Comparison of ENCODE assay signal across 8 cellular contexts in genomic region chr15:60477991-60478632, GRCh38. TPM values are rescaled to one million over a fixed set of nuclear protein-coding genes. Genes with fewer than 3 reads are reported as not detected.
DNase-seq lines count a peak whose midpoint lies in the region; ATAC-seq and TF ChIP-seq lines count a peak whose summit lies in the region.

No MANE protein-coding gene starts in this region.

- H3K56ac ChIP-seq in IMR-90 (ENCODE audit: extremely low read depth, insufficient read depth, low read length): peak overlapping the region; percentile 93

- peak overlapping the region; percentile 74 for H3K18ac ChIP-seq in IMR-90 (ENCODE audit: low read depth, low read length)

- H2AK9ac ChIP-seq in IMR-90 (replicated peaks; ENCODE audit: low read depth, low read length, poor library complexity): peak overlapping the region; percentile 80

- peak overlapping the region; percentile 90 for H3K14ac ChIP-seq in IMR-90 (replicated peaks; ENCODE audit: low read depth, low read length)

- TSS peak; percentile 62 for BruUV-seq in IMR-90 (replicated peaks; lab: Mats Ljungman, UMichigan)

- peak overlapping the region; percentile 72 for H3K4me3 ChIP-seq in IMR-90 (ENCODE audit: insufficient read depth, low read depth, low read length)
- H3K4me3 ChIP-seq in gastroesophageal sphincter: peak overlapping the region; percentile 50 to 80
- H3K4me3 ChIP-seq in neutrophil (ENCODE audit: low read depth in 1 of 2, low read length in 1 of 2): peak overlapping the region; percentile 78 to 92

- in situ Hi-C loops in IMR-90 (cut with MboI; ENCODE audit: low sequenced_read_pairs): no loop called here

- H3K79me1 ChIP-seq in IMR-90 (ENCODE audit: low read depth in 1 of 2, low read length in 2 of 2): peaks cover 11 to 19% of the 10 kb centered on the region in 2 experiments

- H2BK120ac ChIP-seq in IMR-90 (ENCODE audit: low read depth, low read length): no peak overlapping the region; the same call in none of the 2 replicates

- no peaks in the 10 kb centered on the region; the same call in 1 of the 2 replicates for H3K9me1 ChIP-seq in IMR-90 (ENCODE audit: insufficient read depth, low read length)

- peak; percentile 8; the same call in 1 of the 2 replicates for ATAC-seq in IMR-90 (ENCODE audit: low read depth)
- ATAC-seq in gastroesophageal sphincter: no peak
- ATAC-seq in HG02973 (IDR thresholded peaks at IDR 0.05; ENCODE audit: unreplicated experiment): no peak
- ATAC-seq in HG02852 (IDR thresholded peaks at IDR 0.05; ENCODE audit: unreplicated experiment): no peak
- no peak for ATAC-seq in GM18861 (IDR thresholded peaks at IDR 0.05; ENCODE audit: unreplicated experiment)

- H3K27me3 ChIP-seq in IMR-90 (ENCODE audit: control insufficient read depth, insufficient read depth, low read length): no peaks in the 10 kb centered on the region
- no peaks in the 10 kb centered on the region for H3K27me3 ChIP-seq in gastroesophageal sphincter
- no peaks in the 10 kb centered on the region for H3K27me3 ChIP-seq in neutrophil

- peak overlapping the region; percentile 85 for H2BK5ac ChIP-seq in IMR-90 (ENCODE audit: low read depth, low read length, poor library complexity, severe bottlenecking)

- peak; percentile 68 for DNase-seq in DMS53 (lab: John Stamatoyannopoulos, UW)
- DNase-seq in IMR-90: peak; percentile 49
- peak; percentile 24 to 31 for DNase-seq in activated T-cell treated with anti-CD3 and anti-CD28 coated beads, Interleukin-2, amount 50 U/mL, for 48 hours

- H3K9ac ChIP-seq in IMR-90 (ENCODE audit: low read depth, low read length): peak overlapping the region; percentile 96

- peak overlapping the region; percentile 65 for H2AK5ac ChIP-seq in IMR-90 (ENCODE audit: low read depth, low read length)

- H2AFZ ChIP-seq in IMR-90 (replicated peaks; ENCODE audit: low read length, poor library complexity): peak overlapping the region; percentile 96

- intact Hi-C loops in IMR-90 (cut with micrococcal nuclease): loop anchor here (10.0 kb wide), 1 partner anchor 793 kb away; the partner anchor contains the start of gene BNIP2

- peak overlapping the region; percentile 91 to 92 for H4K8ac ChIP-seq in IMR-90 (ENCODE audit: low read depth in 2 of 2, low read length in 2 of 2)

- H3K9me3 ChIP-seq in IMR-90 (ENCODE audit: control insufficient read depth, insufficient read depth, low read length) (no peaks in the 10 kb centered on the region), gastroesophageal sphincter (no peaks in the 10 kb centered on the region), neutrophil (no peaks in the 10 kb centered on the region)

- no peak for TF ChIP-seq POLR2A in IMR-90 (IDR thresholded peaks at IDR 0.05; ENCODE audit: low read depth, low read length)
- no peak for TF ChIP-seq POLR2A in gastroesophageal sphincter (IDR thresholded peaks at IDR 0.05)

- peak overlapping the region; percentile 92 for H3K23ac ChIP-seq in IMR-90 (ENCODE audit: low read depth, low read length)

- TF ChIP-seq CTCF in IMR-90 (conservative IDR thresholded peaks at IDR 0.05; ENCODE audit: low read depth, low read length) (no peak), gastroesophageal sphincter (IDR thresholded peaks at IDR 0.05) (no peak), neutrophil (IDR thresholded peaks at IDR 0.05) (no peak)

- H3K27ac ChIP-seq in IMR-90 (ENCODE audit: insufficient read depth, low read length) (peak overlapping the region; percentile 88), gastroesophageal sphincter (peak overlapping the region; percentile 74 to 97 (median 95)), neutrophil (peak overlapping the region; percentile 68)

- 0% methylated on average over 7 of the region's 9 CpGs; no CpG with 5 or more reads in 1 of the 2 experiments for WGBS in IMR-90 (ENCODE audit: extremely low coverage in 2 of 2, insufficient read length in 1 of 2), 2 experiments
- 6% methylated on average over 8 to 9 of the region's 9 CpGs for WGBS in gastroesophageal sphincter (ENCODE audit: low coverage in 1 of 2), 2 donors

- H2BK20ac ChIP-seq in IMR-90 (ENCODE audit: low read depth, low read length): no peak overlapping the region

- peak overlapping the region; percentile 96 for H3K4me2 ChIP-seq in IMR-90 (ENCODE audit: low read depth, low read length)

- H3K36me3 ChIP-seq in IMR-90 (ENCODE audit: control insufficient read depth, insufficient read depth, low read length) (peaks cover 6% of the 10 kb centered on the region), gastroesophageal sphincter (peaks cover 0 to 23% of the 10 kb centered on the region in 2 donors), neutrophil (peaks cover 10% of the 10 kb centered on the region)

- no peaks in the 10 kb centered on the region for H4K20me1 ChIP-seq in IMR-90 (ENCODE audit: insufficient read depth, low read length)

- CTCF ChIA-PET in IMR-90 (lab: Yijun Ruan, JAX): no interaction called here

- H3K4me1 ChIP-seq in IMR-90 (ENCODE audit: control insufficient read depth, insufficient read depth, low read length): peaks cover 3% of the 10 kb centered on the region
- H3K4me1 ChIP-seq in gastroesophageal sphincter: peaks cover 5 to 44% (median 21%) of the 10 kb centered on the region in 3 donors
- peaks cover 13 to 16% of the 10 kb centered on the region in 2 experiments for H3K4me1 ChIP-seq in neutrophil (ENCODE audit: control insufficient read depth in 1 of 2, insufficient read depth in 1 of 2, low read depth in 1 of 2, low read length in 1 of 2)

- TF ChIP-seq RAD21 in IMR-90 (IDR thresholded peaks at IDR 0.05; ENCODE audit: low read length): no peak

- POLR2A ChIA-PET in IMR-90 (lab: Charles Lee; ENCODE audit: unreplicated experiment): no interaction called here

- peak overlapping the region; percentile 80 for H4K5ac ChIP-seq in IMR-90 (ENCODE audit: low read depth, low read length)

- dilution Hi-C loops in IMR-90 (cut with HindIII; ENCODE audit: low sequenced_read_pairs, unreplicated experiment): no loop called here

- H4K91ac ChIP-seq in IMR-90 (ENCODE audit: insufficient read depth, low read depth, low read length): peak overlapping the region; percentile 88

- H2BK15ac ChIP-seq in IMR-90 (ENCODE audit: low read depth, low read length): peak overlapping the region; percentile 55; the same call in 2 of the 3 replicates

- TF ChIP-seq EP300 in gastroesophageal sphincter (IDR thresholded peaks at IDR 0.05): no peak

- peak overlapping the region; percentile 88 for H3K4ac ChIP-seq in IMR-90 (ENCODE audit: low read depth, low read length)

TF ChIP-seq in IMR-90, 13 proteins besides CTCF, POLR2A, EP300 and RAD21:
- TF ChIP-seq CHD1 (IDR thresholded peaks at IDR 0.05; ENCODE audit: low read depth, low read length) (no peak), MAZ (IDR thresholded peaks at IDR 0.05; ENCODE audit: borderline replicate concordance, low read depth, low read length) (no peak), BHLHE40 (IDR thresholded peaks at IDR 0.05; ENCODE audit: low read depth, low read length) (no peak), USF2 (IDR thresholded peaks at IDR 0.05; ENCODE audit: low read depth, low read length) (no peak), RCOR1 (IDR thresholded peaks at IDR 0.05; ENCODE audit: insufficient replicate concordance, low read length) (no peak), MAFK (IDR thresholded peaks at IDR 0.05; ENCODE audit: low read depth, low read length) (no peak), NFE2L2 (IDR thresholded peaks at IDR 0.05; ENCODE audit: low read depth, low read length) (no peak), CEBPB (IDR thresholded peaks at IDR 0.05; ENCODE audit: low read depth, low read length) (no peak), ELK1 (IDR thresholded peaks at IDR 0.05; ENCODE audit: borderline replicate concordance, low read depth, low read length) (no peak), MXI1 (IDR thresholded peaks at IDR 0.05; ENCODE audit: borderline replicate concordance, low read depth, low read length) (no peak), RFX5 (IDR thresholded peaks at IDR 0.05; ENCODE audit: low read depth, low read length) (no peak), SMC3 (IDR thresholded peaks at IDR 0.05; ENCODE audit: low read depth, low read length) (no peak), FOS (IDR thresholded peaks at IDR 0.05; ENCODE audit: low read depth, low read length) (no peak)

RNA-seq across cellular contexts. Expression of gene ICE2, which starts 0.8 kb away (rescaled TPM):
- 21.1 and 22.8 TPM in 2 replicates for total RNA-seq in IMR-90 (2012; rRNA removed)
- polyA plus RNA-seq in IMR-90 (2012; rRNA removed): 11.3 and 14.7 TPM in 2 replicates
- 2.0 and 3.0 TPM in 2 replicates for polyA plus RNA-seq in IMR-90 (2012; cell fraction: cytosol; rRNA removed)
- 3.6 and 24.3 TPM in 2 replicates for polyA plus RNA-seq in IMR-90 (2012; cell fraction: nucleus; rRNA removed; ENCODE audit: low replicate concordance)
- 10 to 100 TPM; 14.6 to 34.9 (median 23.8) TPM for total RNA-seq in gastroesophageal sphincter
